27 cellular contexts compared by ENCODE assay signal in genomic region chr6:169894377-169894960, GRCh38.
"Had no signal": no experiment of that assay in that cellular context is flagged by ENCODE, and none has a peak within 500 bp of the region (broad histone marks: within the 10 kb centered on the region; RNA-seq: fewer than 3 reads in every experiment).

No MANE protein-coding gene starts in this region.

- H3K27me3 ChIP-seq: adrenal gland, body of pancreas had no signal

- H3K4me1 ChIP-seq: adrenal gland, body of pancreas, breast epithelium had no signal

- H3K36me3 ChIP-seq: adrenal gland, breast epithelium had no signal

- H3K27ac Mint-ChIP-seq: activated CD4-positive, alpha-beta T cell treated with anti-CD3 and anti-CD28 coated beads for 36 hours; activated CD4-positive, alpha-beta T cell treated with anti-CD3 and anti-CD28 coated beads, Interleukin-2, amount 10 ng/mL, durations not matched to agents 7 days and 5 days; activated CD8-positive, alpha-beta T cell treated with anti-CD3 and anti-CD28 coated beads, Interleukin-2, amount 10 ng/mL, durations not matched to agents 7 days and 5 days; activated naive CD4-positive, alpha-beta T cell treated with anti-CD3 and anti-CD28 coated beads, Interleukin-2, amount 50 U/mL, for 72 hours; activated T-helper 2 cell treated with anti-CD3 and anti-CD28 coated beads, Interferon-gamma antibody, Interleukin-2, Interleukin-4, amounts not matched to agents 10 μg/mL and 5 μg/mL and 100 μg/mL, durations not matched to agents 14 hours and 24 hours and 36 hours; T-helper 1 cell treated with Interleukin-12 subunit alpha and Interleukin-12 subunit beta and Interleukin-4 antibody, amounts not matched to agents 30 μg/mL and 1 μg/mL, for 36 hours; T-helper 2 cell treated with Interferon-gamma antibody and Interleukin-4, amounts not matched to agents 5 μg/mL and 100 μg/mL, for 36 hours had no signal

- DNase-seq: activated CD4-positive, alpha-beta T cell treated with anti-CD3 and anti-CD28 coated beads for 36 hours; activated CD4-positive, alpha-beta T cell treated with anti-CD3 and anti-CD28 coated beads, Interleukin-2, amount 10 ng/mL, durations not matched to agents 7 days and 5 days; activated CD4-positive, alpha-beta T cell treated with anti-CD3 and anti-CD28 coated beads, Interleukin-2, amount 50 U/mL, for 48 hours; activated CD8-positive, alpha-beta memory T cell treated with anti-CD3 and anti-CD28 coated beads, Interleukin-2, amount 50 U/mL, for 4 hours; activated CD8-positive, alpha-beta T cell treated with anti-CD3 and anti-CD28 coated beads, Interleukin-2, amount 10 ng/mL, durations not matched to agents 7 days and 5 days; activated gamma-delta T cell; activated naive CD4-positive, alpha-beta T cell treated with Interleukin-2 at 50 U/mL for 16 hours; activated T-cell treated with anti-CD3 and anti-CD28 coated beads, Interleukin-2, amount 50 U/mL, for 1 hour; adrenal gland; body of pancreas; NCI-H1092 treated with DMSO at 0.1 percent for 48 hours; NCI-H1417 treated with DMSO at 0.1 percent for 48 hours; NCI-H1694; NCI-H2029; NCI-H510A; NCI-H526; NCI-H748 treated with DMSO at 0.1 percent for 48 hours; PC-9; SIG-M5 had no signal

- H2AFZ ChIP-seq: PC-9 had no signal

- H3K9me3 ChIP-seq: adrenal gland, body of pancreas had no signal

- H3K4me1 Mint-ChIP-seq: activated CD4-positive, alpha-beta T cell treated with anti-CD3 and anti-CD28 coated beads for 36 hours; activated CD4-positive, alpha-beta T cell treated with anti-CD3 and anti-CD28 coated beads, Interleukin-2, amount 10 ng/mL, durations not matched to agents 7 days and 5 days had no signal

- H3K4me2 ChIP-seq: PC-9 had no signal

- H3K4me3 Mint-ChIP-seq: activated CD4-positive, alpha-beta T cell treated with anti-CD3 and anti-CD28 coated beads for 36 hours; activated CD4-positive, alpha-beta T cell treated with anti-CD3 and anti-CD28 coated beads, Interleukin-2, amount 10 ng/mL, durations not matched to agents 7 days and 5 days; activated CD8-positive, alpha-beta T cell treated with anti-CD3 and anti-CD28 coated beads, Interleukin-2, amount 10 ng/mL, durations not matched to agents 7 days and 5 days; T-helper 1 cell treated with Interleukin-12 subunit alpha and Interleukin-12 subunit beta and Interleukin-4 antibody, amounts not matched to agents 30 μg/mL and 1 μg/mL, for 36 hours; T-helper 2 cell treated with Interferon-gamma antibody and Interleukin-4, amounts not matched to agents 5 μg/mL and 100 μg/mL, for 36 hours had no signal

- ATAC-seq: activated CD4-positive, alpha-beta T cell treated with anti-CD3 and anti-CD28 coated beads for 36 hours; activated CD8-positive, alpha-beta T cell treated with anti-CD3 and anti-CD28 coated beads, Interleukin-2, amount 10 ng/mL, durations not matched to agents 7 days and 5 days; activated naive CD4-positive, alpha-beta T cell treated with anti-CD3 and anti-CD28 coated beads, Interleukin-2, amount 50 U/mL, for 72 hours; body of pancreas; K562; Right ventricle myocardium inferior had no signal

- H3K27me3 Mint-ChIP-seq: activated CD4-positive, alpha-beta T cell treated with anti-CD3 and anti-CD28 coated beads, Interleukin-2, amount 10 ng/mL, durations not matched to agents 7 days and 5 days had no signal

- H3K4me3 ChIP-seq: adrenal gland, body of pancreas, breast epithelium, K562, PC-9 had no signal

- H3K27ac ChIP-seq: adrenal gland, body of pancreas, breast epithelium, PC-9, RWPE1 had no signal
